Comparison of ENCODE assay signal across 1 cellular context in genomic region chr12:96197503-96198272, GRCh38.
TF ChIP-seq lines count a peak whose summit lies in the region.

No MANE protein-coding gene starts in this region.

TF ChIP-seq in A549, 52 proteins besides CTCF, POLR2A, EP300 and RAD21 (continued from another document):
- TF ChIP-seq KDM1A (IDR thresholded peaks at IDR 0.05; ENCODE audit: low read depth) (no peak), ELK1 (IDR thresholded peaks at IDR 0.05; ENCODE audit: low read depth, low read length) (no peak), ZC3H11A (IDR thresholded peaks at IDR 0.05) (no peak), EHF (CRISPR knock-in tag; IDR thresholded peaks at IDR 0.05) (no peak), JUN (IDR thresholded peaks at IDR 0.05) (peak; percentile 50 to 55; a peak in 2 of 5 replicates), NFE2L2 (conservative IDR thresholded peaks at IDR 0.05; ENCODE audit: low read length) (no peak), ZFP36 (IDR thresholded peaks at IDR 0.05; ENCODE audit: borderline replicate concordance, partially characterized antibody) (no peak), RFX5 (IDR thresholded peaks at IDR 0.05) (no peak), JUNB (IDR thresholded peaks at IDR 0.05) (peak; percentile 85), HOXB5 (CRISPR knock-in tag; IDR thresholded peaks at IDR 0.05) (no peak)
- TF ChIP-seq, protein P1, sequence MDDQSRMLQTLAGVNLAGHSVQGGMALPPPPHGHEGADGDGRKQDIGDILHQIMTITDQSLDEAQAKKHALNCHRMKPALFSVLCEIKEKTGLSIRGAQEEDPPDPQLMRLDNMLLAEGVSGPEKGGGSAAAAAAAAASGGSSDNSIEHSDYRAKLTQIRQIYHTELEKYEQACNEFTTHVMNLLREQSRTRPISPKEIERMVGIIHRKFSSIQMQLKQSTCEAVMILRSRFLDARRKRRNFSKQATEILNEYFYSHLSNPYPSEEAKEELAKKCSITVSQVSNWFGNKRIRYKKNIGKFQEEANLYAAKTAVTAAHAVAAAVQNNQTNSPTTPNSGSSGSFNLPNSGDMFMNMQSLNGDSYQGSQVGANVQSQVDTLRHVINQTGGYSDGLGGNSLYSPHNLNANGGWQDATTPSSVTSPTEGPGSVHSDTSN (IDR thresholded peaks at IDR 0.05) = no peak
- TF ChIP-seq, protein P2, sequence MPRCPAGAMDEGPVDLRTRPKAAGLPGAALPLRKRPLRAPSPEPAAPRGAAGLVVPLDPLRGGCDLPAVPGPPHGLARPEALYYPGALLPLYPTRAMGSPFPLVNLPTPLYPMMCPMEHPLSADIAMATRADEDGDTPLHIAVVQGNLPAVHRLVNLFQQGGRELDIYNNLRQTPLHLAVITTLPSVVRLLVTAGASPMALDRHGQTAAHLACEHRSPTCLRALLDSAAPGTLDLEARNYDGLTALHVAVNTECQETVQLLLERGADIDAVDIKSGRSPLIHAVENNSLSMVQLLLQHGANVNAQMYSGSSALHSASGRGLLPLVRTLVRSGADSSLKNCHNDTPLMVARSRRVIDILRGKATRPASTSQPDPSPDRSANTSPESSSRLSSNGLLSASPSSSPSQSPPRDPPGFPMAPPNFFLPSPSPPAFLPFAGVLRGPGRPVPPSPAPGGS (IDR thresholded peaks at IDR 0.05) = no peak
